8 cellular contexts compared by ENCODE assay signal in the genomic region with DNA sequence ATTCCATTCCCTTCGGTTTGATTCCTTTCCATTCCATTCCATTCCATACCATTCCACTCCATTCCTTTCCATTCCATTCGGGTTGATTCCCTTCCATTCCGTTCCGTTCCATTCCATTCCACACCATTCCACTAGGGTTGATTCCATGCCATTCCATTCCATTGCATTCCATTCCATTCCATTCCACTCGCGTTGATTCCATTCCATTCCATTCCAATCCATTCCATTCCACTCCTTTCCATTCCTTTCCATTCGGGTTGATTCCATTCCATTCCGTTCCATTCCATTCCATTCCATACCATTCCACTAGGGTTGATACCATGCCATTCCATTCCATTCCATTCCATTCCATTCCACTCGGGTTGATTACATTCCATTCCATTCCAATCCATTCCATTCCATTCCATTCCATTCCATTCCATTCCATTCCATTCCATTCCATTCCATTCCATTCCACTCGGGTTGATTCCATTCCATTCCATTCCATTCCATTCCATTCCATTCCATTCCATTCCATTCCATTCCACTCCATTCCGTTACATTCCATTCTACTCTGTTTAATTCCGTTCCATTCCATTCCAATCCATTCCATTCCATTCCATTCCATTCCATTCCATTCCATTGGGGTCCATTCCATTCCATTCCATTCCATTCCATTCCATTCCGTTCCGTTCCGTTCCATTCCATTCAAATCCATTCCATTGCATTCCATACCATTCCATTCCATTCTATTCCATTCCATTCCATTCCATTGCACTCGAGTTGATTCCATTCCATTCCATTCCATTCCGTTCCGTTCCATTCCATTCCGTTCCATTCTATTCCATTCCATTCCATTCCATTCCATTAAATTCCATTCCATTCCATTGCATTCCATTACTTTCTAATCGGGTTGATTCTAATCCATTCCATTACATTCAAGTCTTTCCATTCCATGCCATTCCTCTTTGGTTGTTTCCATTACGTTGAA.
DNase-seq lines count a peak whose midpoint lies in the region; ATAC-seq and TF ChIP-seq lines count a peak whose summit lies in the region.
"Not testable (repeated sequence)": the region's sequence is repeated elsewhere in the genome, so short reads cannot be mapped to it uniquely, and the experiment has no call there.

No MANE protein-coding gene starts in this region.

- not testable (repeated sequence) for H3K27ac Mint-ChIP-seq in chondrocyte (ENCODE audit: unreplicated experiment)

- H3K27me3 Mint-ChIP-seq in chondrocyte (ENCODE audit: low read depth), result not testable (repeated sequence)

- not testable (repeated sequence) for H3K18ac ChIP-seq in neuronal stem cell (ENCODE audit: low read length)

- ATAC-seq in GM19023 (IDR thresholded peaks at IDR 0.05; ENCODE audit: unreplicated experiment) (peak; percentile 72), HG02571 (IDR thresholded peaks at IDR 0.05; ENCODE audit: unreplicated experiment) (peak; percentile 74), HG03457 (IDR thresholded peaks at IDR 0.05; ENCODE audit: unreplicated experiment) (peak; percentile 75), right cardiac atrium (peak; percentile 96 to 97)

- WGBS in right cardiac atrium, result 66% methylated on average over 21 of the region's 21 CpGs
- 100% methylated on average over 8 to 17 of the region's 21 CpGs for WGBS in neuronal stem cell (ENCODE audit: extremely low coverage in 2 of 2, insufficient read length in 2 of 2, insufficient replicate concordance in 1 of 2), 2 donors

- not testable (repeated sequence) for H3K4me3 Mint-ChIP-seq in chondrocyte (ENCODE audit: unreplicated experiment)

- H3K27ac ChIP-seq in SJCRH30; right cardiac atrium (ENCODE audit: low read length); neuronal stem cell (replicated peaks; ENCODE audit: low read length): not testable (repeated sequence)

- H3K36me3 Mint-ChIP-seq in chondrocyte (ENCODE audit: low read depth), result peaks cover 42% of the 10 kb centered on the region

- not testable (repeated sequence) for H3K14ac ChIP-seq in neuronal stem cell (ENCODE audit: low read length)

- not testable (repeated sequence) for H3K9ac ChIP-seq in neuronal stem cell (ENCODE audit: low read depth, low read length, poor library complexity)

- not testable (repeated sequence) for H3K4ac ChIP-seq in neuronal stem cell (ENCODE audit: low read length)

- not testable (repeated sequence) for H3K36me3 ChIP-seq in SJCRH30; neuronal stem cell (replicated peaks in 1 of 2; ENCODE audit: control insufficient read depth in 2 of 2, insufficient read depth in 2 of 2, low read length in 2 of 2)

- H2AFZ ChIP-seq in neuronal stem cell (ENCODE audit: low read length), result not testable (repeated sequence)

- H3K4me3 ChIP-seq in AG09309 (ENCODE audit: control insufficient read depth, low read depth, low read length); SJCRH30; right cardiac atrium (ENCODE audit: low read length); neuronal stem cell (ENCODE audit: low read length in 2 of 2): not testable (repeated sequence)

- not testable (repeated sequence) for H2BK12ac ChIP-seq in neuronal stem cell (ENCODE audit: low read length)

- intact Hi-C loops in right cardiac atrium (cut with DNase I), result not testable (repeated sequence)

- not testable (repeated sequence) for H2AK5ac ChIP-seq in neuronal stem cell (ENCODE audit: low read depth, low read length)

- not testable (repeated sequence) for H3K9me3 ChIP-seq in SJCRH30 (replicated peaks); right cardiac atrium (ENCODE audit: control insufficient read depth, low read length)
- peaks cover 7 to 33% of the 10 kb centered on the region in 2 donors for H3K9me3 ChIP-seq in neuronal stem cell (replicated peaks in 1 of 2; ENCODE audit: control insufficient read depth in 2 of 2, insufficient read depth in 1 of 2, low read depth in 1 of 2, low read length in 2 of 2)

- not testable (repeated sequence) for H2BK120ac ChIP-seq in neuronal stem cell (ENCODE audit: low read depth, low read length)

- not testable (repeated sequence) for H3K4me1 Mint-ChIP-seq in chondrocyte (ENCODE audit: low read depth)

- H3K23ac ChIP-seq in neuronal stem cell (ENCODE audit: low read depth, low read length, poor library complexity), result not testable (repeated sequence)

- H2BK5ac ChIP-seq in neuronal stem cell (ENCODE audit: low read length), result not testable (repeated sequence)

- H3K27me3 ChIP-seq in SJCRH30; right cardiac atrium (ENCODE audit: control insufficient read depth, insufficient read depth); neuronal stem cell (ENCODE audit: control insufficient read depth in 3 of 3, insufficient read depth in 3 of 3, low read depth in 1 of 3, low read length in 3 of 3): not testable (repeated sequence)

- peak; percentile 68 for DNase-seq in AG09309 (ENCODE audit: low read depth)
- DNase-seq in SJCRH30, result peak; percentile 8 to 82
- peak; percentile 17 for DNase-seq in chondrocyte (ENCODE audit: low spot score)
- not testable (repeated sequence) for DNase-seq in right cardiac atrium
- DNase-seq in neuronal stem cell (ENCODE audit: low spot score), result peak; percentile 99

- H2BK15ac ChIP-seq in neuronal stem cell (ENCODE audit: low read length), result not testable (repeated sequence)

- H3K4me1 ChIP-seq in SJCRH30; right cardiac atrium (ENCODE audit: control insufficient read depth, insufficient read depth, low read length); neuronal stem cell (ENCODE audit: control insufficient read depth in 2 of 2, insufficient read depth in 1 of 2, low read depth in 1 of 2, low read length in 2 of 2): not testable (repeated sequence)

- H3K79me1 ChIP-seq in neuronal stem cell (ENCODE audit: low read depth, low read length), result not testable (repeated sequence)

- not testable (repeated sequence) for H3K4me2 ChIP-seq in neuronal stem cell (ENCODE audit: insufficient read depth, low read length, poor library complexity, severe bottlenecking)

- not testable (repeated sequence) for H4K8ac ChIP-seq in neuronal stem cell (ENCODE audit: low read depth, low read length)

- TF ChIP-seq CTCF in AG09309 (IDR thresholded peaks at IDR 0.05; ENCODE audit: control insufficient read depth, insufficient read depth, low read depth, low read length, missing control alignments); chondrocyte (IDR thresholded peaks at IDR 0.05): not testable (repeated sequence)

- peaks cover 64% of the 10 kb centered on the region for H3K9me3 Mint-ChIP-seq in chondrocyte (ENCODE audit: low read depth)

- H4K91ac ChIP-seq in neuronal stem cell (ENCODE audit: low read depth, low read length, poor library complexity), result not testable (repeated sequence)
